Comparison of ENCODE assay signal across 8 cellular contexts in the genomic region with DNA sequence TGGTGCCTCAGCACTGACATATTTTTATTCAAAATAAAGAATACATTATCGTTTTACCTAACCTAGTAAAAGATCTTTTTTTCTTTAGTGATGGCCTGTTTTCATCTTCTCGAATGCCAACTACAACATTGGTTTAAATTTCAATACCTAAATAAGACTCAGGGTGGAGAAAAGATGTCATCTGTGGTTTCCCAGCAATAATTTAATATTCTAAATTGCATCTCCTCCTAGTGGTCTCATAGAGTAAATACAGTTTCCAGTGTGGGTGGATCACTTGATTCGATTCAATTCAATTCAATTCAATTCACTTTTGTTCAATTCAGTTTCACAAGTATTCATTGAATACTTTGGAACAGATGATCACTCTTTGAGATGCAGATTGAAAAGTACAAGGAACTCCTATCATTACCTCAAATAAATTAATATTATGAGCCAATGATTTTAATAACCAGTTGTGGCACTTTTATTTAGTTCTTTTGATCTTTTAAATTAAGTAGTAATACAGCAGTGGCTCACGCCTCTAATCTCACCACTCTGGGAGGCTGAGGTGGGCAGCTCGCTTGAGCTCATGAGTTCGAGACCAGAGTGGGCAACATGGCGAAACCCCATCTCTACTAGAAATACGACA.
DNase-seq lines count a peak whose midpoint lies in the region; ATAC-seq, FAIRE-seq and TF ChIP-seq lines count a peak whose summit lies in the region.

No MANE protein-coding gene starts in this region.

- H3K4me1 ChIP-seq in HepG2 (ENCODE audit: insufficient read depth, low read length): no peaks in the 10 kb centered on the region

- no peaks in the 10 kb centered on the region for H3K79me2 ChIP-seq in HepG2 (ENCODE audit: insufficient read depth, low read length)

- no peak for FAIRE-seq in HepG2 (lab: Jason Lieb, UNC)

- H4K20me1 ChIP-seq in HepG2 (ENCODE audit: insufficient read depth, low read length): no peaks in the 10 kb centered on the region

- no peak overlapping the region for H3K4me3 ChIP-seq in BJ (ENCODE audit: low read depth, low read length)
- no peak overlapping the region for H3K4me3 ChIP-seq in HepG2 (replicated peaks in 1 of 3; ENCODE audit: insufficient read depth in 1 of 3, low read depth in 2 of 3, low read length in 3 of 3)

- CTCF ChIA-PET in BJ (lab: Yijun Ruan, JAX) (interaction anchor here (0.7 to 2.8 kb wide), 3 partner anchors 9 to 427 kb away, joined by 3 to 8 read pairs (median 3); a partner anchor contains a TSS), HEK293T (lab: Yijun Ruan, JAX) (no interaction called here), HepG2 (lab: Yijun Ruan, JAX; ENCODE audit: low intra/inter-chr PET ratio, low total read pairs) (interaction anchor here (1.7 kb wide), 1 partner anchor 428 kb away, joined by 13 read pairs; no protein-coding TSS in a partner anchor)

- intact Hi-C loops in HepG2 (cut with micrococcal nuclease; ENCODE audit: unreplicated experiment): loop anchor here (1.0 kb wide), 1 partner anchor 428 kb away; a partner anchor contains a TSS

- in situ Hi-C loops in HepG2 (cut with HindIII; ENCODE audit: extremely low pct_ligation_motif_present, low pct_unique_long_range_greater_than_20kb): no loop called here

- no peak overlapping the region for H2AFZ ChIP-seq in HepG2 (ENCODE audit: low read length)

- no peak overlapping the region for H3K27ac ChIP-seq in HepG2 (ENCODE audit: extremely low read length, insufficient read depth, low read length)

- ATAC-seq in HepG2 (no peak), GM21381 (IDR thresholded peaks at IDR 0.05; ENCODE audit: unreplicated experiment) (no peak)

- TF ChIP-seq EP300 in HepG2 (IDR thresholded peaks at IDR 0.05; ENCODE audit: low read depth in 2 of 2, low read length in 2 of 2): no peak
- TF ChIP-seq EP300 in HepG2 (CRISPR knock-in tag; IDR thresholded peaks at IDR 0.05; ENCODE audit: borderline replicate concordance): no peak

- no peak for TF ChIP-seq POLR2A in HepG2 (IDR thresholded peaks at IDR 0.05; ENCODE audit: insufficient read depth in 1 of 2, low read depth in 2 of 2, low read length in 2 of 2)

- H3K27me3 ChIP-seq in BJ (ENCODE audit: control insufficient read depth, insufficient read depth, low read length) (no peaks in the 10 kb centered on the region), HepG2 (ENCODE audit: control insufficient read depth in 1 of 2, insufficient read depth in 2 of 2, low read length in 2 of 2) (no peaks in the 10 kb centered on the region)

- no peaks in the 10 kb centered on the region for H3K36me3 ChIP-seq in BJ (ENCODE audit: control insufficient read depth, insufficient read depth, low read length)
- H3K36me3 ChIP-seq in HepG2 (replicated peaks in 1 of 2; ENCODE audit: control insufficient read depth in 1 of 2, insufficient read depth in 2 of 2, low read length in 2 of 2): no peaks in the 10 kb centered on the region

- TF ChIP-seq RAD21 in HepG2 (CRISPR knock-in tag; IDR thresholded peaks at IDR 0.05): no peak

- WGBS in HepG2 (ENCODE audit: low lambda C conversion rate): 27% methylated on average over 8 of the region's 8 CpGs

- H3K9me3 ChIP-seq in HepG2 (ENCODE audit: low read length): no peaks in the 10 kb centered on the region

- POLR2A ChIA-PET in BJ (lab: Charles Lee): no interaction called here
- POLR2A ChIA-PET in HEK293T (lab: Yijun Ruan, JAX): no interaction called here
- POLR2A ChIA-PET in HepG2 (lab: Yijun Ruan, JAX): no interaction called here

- TF ChIP-seq CTCF in BJ (IDR thresholded peaks at IDR 0.05; ENCODE audit: insufficient read depth, low read depth, low read length) (peak; percentile 56), HepG2 (CRISPR knock-in tag; IDR thresholded peaks at IDR 0.05) (peak; percentile 28)

- no TSS peak for BruUV-seq in HepG2 (replicated peaks; lab: Mats Ljungman, UMichigan)

- no peak overlapping the region for H3K4me2 ChIP-seq in HepG2 (ENCODE audit: low read depth, low read length)

- DNase-seq in BJ (ENCODE audit: low read depth) (no peak), HEK293T (ENCODE audit: extremely low spot score) (peak; percentile 21), amniotic stem cell (lab: John Stamatoyannopoulos, UW) (peak; percentile 4), HepG2 (ENCODE audit: low spot score) (peak; percentile 1), T-helper 1 cell (no peak)
- no peak for DNase-seq in activated CD4-positive, alpha-beta T cell treated with anti-CD3 and anti-CD28 coated beads for 1 hour
- DNase-seq in activated naive CD4-positive, alpha-beta T cell treated with Interleukin-2 at 50 U/mL for 16 hours: no peak

- no peak overlapping the region for H3K9ac ChIP-seq in HepG2 (ENCODE audit: insufficient read depth, low read depth, low read length)

TF ChIP-seq in HEK293T, 16 proteins besides CTCF, POLR2A, EP300 and RAD21:
- no peak for TF ChIP-seq ZNF384 (IDR thresholded peaks at IDR 0.05)
- TF ChIP-seq, protein P1, sequence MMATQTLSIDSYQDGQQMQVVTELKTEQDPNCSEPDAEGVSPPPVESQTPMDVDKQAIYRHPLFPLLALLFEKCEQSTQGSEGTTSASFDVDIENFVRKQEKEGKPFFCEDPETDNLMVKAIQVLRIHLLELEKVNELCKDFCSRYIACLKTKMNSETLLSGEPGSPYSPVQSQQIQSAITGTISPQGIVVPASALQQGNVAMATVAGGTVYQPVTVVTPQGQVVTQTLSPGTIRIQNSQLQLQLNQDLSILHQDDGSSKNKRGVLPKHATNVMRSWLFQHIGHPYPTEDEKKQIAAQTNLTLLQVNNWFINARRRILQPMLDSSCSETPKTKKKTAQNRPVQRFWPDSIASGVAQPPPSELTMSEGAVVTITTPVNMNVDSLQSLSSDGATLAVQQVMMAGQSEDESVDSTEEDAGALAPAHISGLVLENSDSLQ (IDR thresholded peaks at IDR 0.05): no peak
- TF ChIP-seq NFRKB (IDR thresholded peaks at IDR 0.05): no peak
- no peak for TF ChIP-seq FOXK2 (IDR thresholded peaks at IDR 0.05)
- TF ChIP-seq LEF1 (IDR thresholded peaks at IDR 0.05; ENCODE audit: borderline replicate concordance): no peak
- no peak for TF ChIP-seq ELF4 (IDR thresholded peaks at IDR 0.05)
- no peak for TF ChIP-seq HDGF (IDR thresholded peaks at IDR 0.05; ENCODE audit: borderline replicate concordance)
- no peak for TF ChIP-seq L3MBTL2 (conservative IDR thresholded peaks at IDR 0.05)
- no peak for TF ChIP-seq SUZ12 (IDR thresholded peaks at IDR 0.05)
- TF ChIP-seq BHLHE40 (IDR thresholded peaks at IDR 0.05; ENCODE audit: borderline replicate concordance): no peak
- TF ChIP-seq ARNT (IDR thresholded peaks at IDR 0.05): no peak
- TF ChIP-seq CTBP1 (IDR thresholded peaks at IDR 0.05; ENCODE audit: borderline replicate concordance): no peak
- no peak for TF ChIP-seq SP1 (IDR thresholded peaks at IDR 0.05)

TF ChIP-seq in HepG2, 621 proteins besides CTCF, POLR2A, EP300 and RAD21:
- TF ChIP-seq ZNF746 (CRISPR knock-in tag; IDR thresholded peaks at IDR 0.05) (no peak), ETV6 (CRISPR knock-in tag; conservative IDR thresholded peaks at IDR 0.05) (no peak), STAG1 (CRISPR knock-in tag; IDR thresholded peaks at IDR 0.05) (peak; percentile 49), ZNF282 (IDR thresholded peaks at IDR 0.05; ENCODE audit: partially characterized antibody) (no peak), ZNF569 (CRISPR knock-in tag; IDR thresholded peaks at IDR 0.05; ENCODE audit: borderline replicate concordance) (no peak)
- TF ChIP-seq, protein P2, sequence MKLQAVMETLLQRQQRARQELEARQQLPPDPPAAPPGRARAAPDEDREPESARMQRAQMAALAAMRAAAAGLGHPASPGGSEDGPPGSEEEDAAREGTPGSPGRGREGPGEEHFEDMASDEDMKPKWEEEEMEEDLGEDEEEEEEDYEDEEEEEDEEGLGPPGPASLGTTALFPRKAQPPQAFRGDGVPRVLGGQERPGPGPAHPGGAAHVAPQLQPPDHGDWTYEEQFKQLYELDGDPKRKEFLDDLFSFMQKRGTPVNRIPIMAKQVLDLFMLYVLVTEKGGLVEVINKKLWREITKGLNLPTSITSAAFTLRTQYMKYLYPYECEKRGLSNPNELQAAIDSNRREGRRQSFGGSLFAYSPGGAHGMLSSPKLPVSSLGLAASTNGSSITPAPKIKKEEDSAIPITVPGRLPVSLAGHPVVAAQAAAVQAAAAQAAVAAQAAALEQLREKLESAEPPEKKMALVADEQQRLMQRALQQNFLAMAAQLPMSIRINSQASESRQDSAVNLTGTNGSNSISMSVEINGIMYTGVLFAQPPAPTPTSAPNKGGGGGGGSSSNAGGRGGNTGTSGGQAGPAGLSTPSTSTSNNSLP (IDR thresholded peaks at IDR 0.05; ENCODE audit: low read depth, low read length): peak; percentile 84; the same call in 1 of the 2 replicates

Comparison
In these comparisons a context has a peak if more than half of its experiments do, and no peak if none do; other contexts are left out.
1. DNase-seq: peak in HEK293T (single experiment), amniotic stem cell (single experiment) and HepG2 (single experiment); none in BJ (single experiment), activated CD4-positive, alpha-beta T cell treated with anti-CD3 and anti-CD28 coated beads for 1 hour (single experiment), T-helper 1 cell (0 of 5) and activated naive CD4-positive, alpha-beta T cell treated with Interleukin-2 at 50 U/mL for 16 hours (single experiment).